ENCODE assay signal across 9 cellular contexts in genomic region chr4:143338313-143338712, GRCh38. TPM values are rescaled to one million over a fixed set of nuclear protein-coding genes. Genes with fewer than 3 reads are reported as not detected.
DNase-seq lines count a peak whose midpoint lies in the region; ATAC-seq and TF ChIP-seq lines count a peak whose summit lies in the region.
"Had no signal": no experiment of that assay in that cellular context is flagged by ENCODE, and none has a peak within 500 bp of the region (broad histone marks: within the 10 kb centered on the region; RNA-seq: fewer than 3 reads in every experiment).

No MANE protein-coding gene starts in this region.

- peaks cover 16 to 66% (median 63%) of the 10 kb centered on the region in 11 experiments; a peak in 19 of 22 replicates for H4K20me1 ChIP-seq in BLaER1 treated with 17β-estradiol and CSF1 and Interleukin-3, amounts not matched to agents 10 nM and 100 nM

- peak overlapping the region; percentile 69 to 95 (median 90) for H3K4me2 ChIP-seq in BLaER1 treated with 17β-estradiol and CSF1 and Interleukin-3, amounts not matched to agents 10 nM and 100 nM

- no peak for ATAC-seq in RWPE2 (ENCODE audit: low read depth)
- ATAC-seq in psoas muscle = no peak
- no peak for ATAC-seq in HG02840 (IDR thresholded peaks at IDR 0.05; ENCODE audit: low FRiP score, unreplicated experiment)
- no peak for ATAC-seq in GM18520 (IDR thresholded peaks at IDR 0.05; ENCODE audit: unreplicated experiment)

- peak overlapping the region; percentile 89 to 97 (median 94) for H3K9ac ChIP-seq in BLaER1 treated with 17β-estradiol and CSF1 and Interleukin-3, amounts not matched to agents 10 nM and 100 nM

- DNase-seq in RWPE2 (ENCODE audit: low spot score) (no peak), fibroblast of the aortic adventitia (ENCODE audit: low read depth) (no peak), psoas muscle (no peak), epidermal melanocyte (ENCODE audit: insufficient read length, low spot score) (no peak), NCI-H2171 (lab: John Stamatoyannopoulos, UW) (no peak)
- DNase-seq: NCI-H2081 treated with DMSO at 0.1 percent for 48 hours had no signal

- no peaks in the 10 kb centered on the region for H3K9me3 ChIP-seq in BLaER1 treated with 17β-estradiol and CSF1 and Interleukin-3, amounts not matched to agents 10 nM and 100 nM (replicated peaks in 1 of 11)
- no peaks in the 10 kb centered on the region for H3K9me3 ChIP-seq in RWPE2 (ENCODE audit: severe bottlenecking)
- no peaks in the 10 kb centered on the region for H3K9me3 ChIP-seq in psoas muscle

- H3K4me3 ChIP-seq in BLaER1 treated with 17β-estradiol and CSF1 and Interleukin-3, amounts not matched to agents 10 nM and 100 nM = peak overlapping the region; percentile 73 to 99 (median 88)
- H3K4me3 ChIP-seq in RWPE2 (ENCODE audit: severe bottlenecking) = peak overlapping the region; percentile 73
- H3K4me3 ChIP-seq in fibroblast of the aortic adventitia (ENCODE audit: low read depth, low read length) = peak overlapping the region; percentile 72
- H3K4me3 ChIP-seq in psoas muscle = peak overlapping the region; percentile 97

- intact Hi-C loops in psoas muscle (cut with DNase I) = loop anchor here (5.0 to 10.0 kb wide), 6 partner anchors 44 to 146 kb away; no protein-coding TSS in a partner anchor

- H3K4me1 ChIP-seq in BLaER1 treated with 17β-estradiol and CSF1 and Interleukin-3, amounts not matched to agents 10 nM and 100 nM = peaks cover 29 to 51% (median 44%) of the 10 kb centered on the region in 10 experiments
- H3K4me1 ChIP-seq in RWPE2 (ENCODE audit: insufficient read depth, poor library complexity, severe bottlenecking) (peaks cover 8% of the 10 kb centered on the region), psoas muscle (peaks cover 36% of the 10 kb centered on the region)

- no peaks in the 10 kb centered on the region for H3K27me3 ChIP-seq in BLaER1 treated with 17β-estradiol and CSF1 and Interleukin-3, amounts not matched to agents 10 nM and 100 nM
- H3K27me3 ChIP-seq in RWPE2 (ENCODE audit: insufficient read depth, poor library complexity, severe bottlenecking) (no peaks in the 10 kb centered on the region), psoas muscle (ENCODE audit: insufficient read depth in 3 of 3, low read length in 2 of 3) (no peaks in the 10 kb centered on the region)

- TF ChIP-seq CTCF in RWPE2 (IDR thresholded peaks at IDR 0.05; ENCODE audit: poor library complexity, severe bottlenecking) (no peak), fibroblast of the aortic adventitia (IDR thresholded peaks at IDR 0.05; ENCODE audit: insufficient read depth, low read length) (no peak), psoas muscle (IDR thresholded peaks at IDR 0.05) (no peak)

- H3K27ac ChIP-seq in BLaER1 treated with 17β-estradiol and CSF1 and Interleukin-3, amounts not matched to agents 10 nM and 100 nM = peak overlapping the region in 8 of 11 experiments; percentile 85 to 98 (median 89); a peak in 13 of 22 replicates
- no peak overlapping the region for H3K27ac ChIP-seq in RWPE2 (ENCODE audit: poor library complexity, severe bottlenecking)
- H3K27ac ChIP-seq in psoas muscle = peak overlapping the region; percentile 97

- WGBS in psoas muscle, 3 donors = 21 to 30% (median 24%) methylated on average over 5 of the region's 5 CpGs

- H3K36me3 ChIP-seq in BLaER1 treated with 17β-estradiol and CSF1 and Interleukin-3, amounts not matched to agents 10 nM and 100 nM = peaks cover 0 to 7% (median 0%) of the 10 kb centered on the region in 11 experiments; a peak in 4 of 22 replicates
- H3K36me3 ChIP-seq in RWPE2 (ENCODE audit: low read depth) = no peaks in the 10 kb centered on the region
- no peaks in the 10 kb centered on the region for H3K36me3 ChIP-seq in psoas muscle (ENCODE audit: insufficient read depth in 1 of 2, low read depth in 1 of 2)

RNA-seq across cellular contexts. Expression of gene GAB1, which starts 1.6 kb away (rescaled TPM):
- total RNA-seq in fibroblast of the aortic adventitia (ENCODE audit: low replicate concordance) (22.8 and 49.3 TPM in 2 replicates), psoas muscle (10 to 100 TPM; 10.1 to 20.3 (median 15.2) TPM)
- 1 to 10 TPM; 1.0 to 9.1 (median 3.2) TPM for polyA plus RNA-seq in psoas muscle
